8 cellular contexts compared by ENCODE assay signal in the genomic region with DNA sequence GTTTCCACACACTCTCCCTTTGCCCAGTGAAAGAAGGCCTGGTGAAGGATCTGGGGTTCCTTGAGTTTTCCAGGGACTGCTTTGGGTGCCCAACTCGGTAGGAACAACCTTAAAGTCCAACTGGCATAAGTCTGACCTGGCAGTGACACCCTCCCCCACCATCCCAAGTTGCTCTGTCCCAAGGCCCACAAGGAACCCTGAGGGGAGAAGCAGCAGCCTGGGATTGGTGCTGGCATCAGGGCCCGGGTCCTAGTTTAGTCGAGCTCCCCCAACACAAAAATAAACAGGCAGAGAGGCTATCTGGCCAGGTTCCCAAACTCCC. TPM values are rescaled to one million over a fixed set of nuclear protein-coding genes. Genes with fewer than 3 reads are reported as not detected.
DNase-seq lines count a peak whose midpoint lies in the region; ATAC-seq and TF ChIP-seq lines count a peak whose summit lies in the region.

No MANE protein-coding gene starts in this region.

- no peaks in the 10 kb centered on the region for H3K27me3 Mint-ChIP-seq in T-cell

- POLR2A ChIA-PET in T-cell (lab: Charles Lee), result interaction anchor here in 1 of 2 donors (0.6 kb wide), 2 partner anchors 118 to 199 kb away, joined by 4 read pairs; no protein-coding TSS in a partner anchor

- DNase-seq in GM12865 (ENCODE audit: low read depth) (no peak), T-cell (no peak), fibroblast of villous mesenchyme (ENCODE audit: low read depth) (no peak), skeletal muscle cell (ENCODE audit: low read depth) (no peak), AG20443 (ENCODE audit: low spot score) (no peak), NCI-H526 treated with DMSO at 0.1 percent for 48 hours (lab: John Stamatoyannopoulos, UW) (no peak)

- H3K9me3 Mint-ChIP-seq in T-cell, result no peaks in the 10 kb centered on the region

- H3K4me3 Mint-ChIP-seq in T-cell, result peak overlapping the region; percentile 90 to 94 (median 94)

- ATAC-seq in T-cell (replicated peaks in 1 of 4) (no peak), HG02885 (IDR thresholded peaks at IDR 0.05; ENCODE audit: poor library complexity, unreplicated experiment) (no peak), GM21529 (IDR thresholded peaks at IDR 0.05; ENCODE audit: unreplicated experiment) (no peak)

- H3K4me3 ChIP-seq in GM12865 (ENCODE audit: low read depth, low read length) (peak overlapping the region; percentile 72), fibroblast of villous mesenchyme (ENCODE audit: low read depth, low read length) (peak overlapping the region; percentile 96), skeletal muscle cell (ENCODE audit: low read depth, low read length) (peak overlapping the region; percentile 95)

- peaks cover 59 to 65% (median 64%) of the 10 kb centered on the region in 3 donors for H3K4me1 Mint-ChIP-seq in T-cell

- CTCF ChIA-PET in T-cell (lab: Charles Lee), result interaction anchor here in 1 of 2 donors (1.2 to 1.8 kb wide), 2 partner anchors 11 to 39 kb away, joined by 4 to 6 read pairs; a partner anchor contains a TSS

- peak overlapping the region; percentile 84 to 90 for H3K27ac Mint-ChIP-seq in T-cell

- TF ChIP-seq CTCF in GM12865 (IDR thresholded peaks at IDR 0.05; ENCODE audit: insufficient read depth, low read depth, low read length, missing control alignments), result no peak
- no peak for TF ChIP-seq CTCF in fibroblast of villous mesenchyme (IDR thresholded peaks at IDR 0.05; ENCODE audit: insufficient read depth, low read depth, low read length)

- peaks cover 12% of the 10 kb centered on the region for H3K36me3 Mint-ChIP-seq in T-cell

RNA-seq across cellular contexts. Expression of a gene that starts 1.6 kb away (rescaled TPM):
- 100 to 1,000 TPM; 135 to 161 (median 152) TPM for total RNA-seq in T-cell
- total RNA-seq in fibroblast of villous mesenchyme, result 32.2 and 37.1 TPM in 2 replicates

RNA-seq across cellular contexts. Expression of a gene that starts 10.8 kb away (rescaled TPM):
- total RNA-seq in T-cell, result 1 to 10 TPM; 2.3 to 5.3 (median 2.5) TPM
- 0.64 and 0.86 TPM in 2 replicates for total RNA-seq in fibroblast of villous mesenchyme

RNA-seq across cellular contexts. Expression of a gene that starts 35.6 kb away (rescaled TPM):
- total RNA-seq in T-cell (under 1 TPM; 0.12 to 0.45 (median 0.38) TPM), fibroblast of villous mesenchyme (not detected in 2 replicates)

RNA-seq across cellular contexts. Expression of a gene that starts 40.4 kb away (rescaled TPM):
- total RNA-seq in T-cell, result 10 to 100 TPM; 42.5 to 54.6 (median 48.3) TPM
- 61.2 and 62.2 TPM in 2 replicates for total RNA-seq in fibroblast of villous mesenchyme

RNA-seq across cellular contexts. Expression of a gene that starts 51.6 kb away (rescaled TPM):
- total RNA-seq in T-cell (100 to 1,000 TPM; 159 to 302 (median 224) TPM), fibroblast of villous mesenchyme (47.9 and 71.2 TPM in 2 replicates)
